ENCODE assay signal across 1 cellular context in genomic region chr2:36393738-36394256, GRCh38.
TF ChIP-seq lines count a peak whose summit lies in the region.

No MANE protein-coding gene starts in this region.

TF ChIP-seq in IMR-90, 13 proteins besides CTCF, POLR2A, EP300 and RAD21 (continued from another document):
- no peak for TF ChIP-seq MAZ (IDR thresholded peaks at IDR 0.05; ENCODE audit: borderline replicate concordance, low read depth, low read length)
- TF ChIP-seq RFX5 (IDR thresholded peaks at IDR 0.05; ENCODE audit: low read depth, low read length): no peak
- TF ChIP-seq USF2 (IDR thresholded peaks at IDR 0.05; ENCODE audit: low read depth, low read length): no peak
- no peak for TF ChIP-seq CEBPB (IDR thresholded peaks at IDR 0.05; ENCODE audit: low read depth, low read length)
- TF ChIP-seq ELK1 (IDR thresholded peaks at IDR 0.05; ENCODE audit: borderline replicate concordance, low read depth, low read length): no peak
- TF ChIP-seq NFE2L2 (IDR thresholded peaks at IDR 0.05; ENCODE audit: low read depth, low read length): no peak
TF ChIP-seq in IMR-90: peak in this region for 0.
